ENCODE assay signal across 16 cellular contexts in the genomic region with DNA sequence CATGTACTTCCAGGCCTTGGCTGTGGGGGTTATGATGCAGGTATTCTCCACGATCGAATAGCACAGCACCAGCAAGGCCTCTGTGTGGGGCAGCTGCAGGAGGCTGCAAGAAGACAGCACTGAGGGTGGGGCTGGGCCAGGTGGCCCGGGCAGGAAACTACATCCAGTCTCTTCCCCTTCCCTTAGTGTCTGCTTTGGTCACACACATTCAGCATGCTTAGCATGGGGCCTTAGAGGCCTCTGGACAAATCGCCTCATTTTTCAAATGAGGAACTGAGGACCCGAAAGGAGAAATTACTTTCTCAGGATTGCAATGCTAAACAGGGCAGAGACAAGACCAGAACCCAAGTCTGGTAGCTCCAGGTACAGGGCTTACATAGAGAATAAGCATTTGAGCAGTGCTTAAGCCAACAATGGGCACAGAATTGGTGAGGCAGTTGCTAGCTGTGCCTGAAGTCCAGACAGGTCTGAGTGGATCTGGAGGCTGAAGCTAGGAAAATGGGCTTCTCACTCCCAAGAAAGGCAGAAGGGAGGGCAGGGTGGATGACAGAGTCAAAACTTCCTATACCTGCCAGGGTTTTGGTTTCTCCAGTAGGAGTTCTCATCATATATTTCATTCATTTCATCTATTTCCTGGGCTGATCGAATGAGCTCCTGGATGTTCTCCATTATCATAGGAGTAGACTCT. TPM values are rescaled to one million over a fixed set of nuclear protein-coding genes. Genes with fewer than 3 reads are reported as not detected.
DNase-seq lines count a peak whose midpoint lies in the region; ATAC-seq and TF ChIP-seq lines count a peak whose summit lies in the region.
"Had no signal": no experiment of that assay in that cellular context is flagged by ENCODE, and none has a peak within 500 bp of the region (broad histone marks: within the 10 kb centered on the region; RNA-seq: fewer than 3 reads in every experiment).

No MANE protein-coding gene starts in this region.

- RAD21 ChIA-PET in HCT116 (lab: Charles Lee; ENCODE audit: low non-redundant PET in 1 of 2, low total read pairs in 2 of 2, uncharacterized antibody in 2 of 2, unreplicated experiment in 2 of 2): no interaction called here

- CTCF ChIA-PET in HCT116 (lab: Charles Lee): no interaction called here

- 84 to 89% methylated on average over 6 of the region's 6 CpGs for WGBS in heart right ventricle, 2 donors

- H3K36me3 Mint-ChIP-seq in T-helper 17 cell (ENCODE audit: low read depth): peaks cover 5% of the 10 kb centered on the region

- DNase-seq in HCT116 (ENCODE audit: low read depth, low spot score) (no peak), heart right ventricle (peak in 1 of 2 donors; percentile 29), sciatic nerve (ENCODE audit: low spot score) (no peak), NCI-H524 treated with DMSO at 0.1 percent for 48 hours (lab: John Stamatoyannopoulos, UW) (no peak), T-helper 17 cell (no peak)
- DNase-seq: glutamatergic neuron, NCI-H1436 treated with DMSO at 0.1 percent for 48 hours, NCI-H526, WERI-Rb-1 had no signal

- no peak overlapping the region for H3K9ac ChIP-seq in HCT116 (ENCODE audit: low read length)
- peak overlapping the region; percentile 76 for H3K9ac ChIP-seq in OCI-LY3 (ENCODE audit: low read length)

- peaks cover 6% of the 10 kb centered on the region; the same call in 1 of the 2 replicates for H3K27me3 ChIP-seq in HCT116 (ENCODE audit: insufficient read depth, low read length)
- no peaks in the 10 kb centered on the region for H3K27me3 ChIP-seq in OCI-LY3 (ENCODE audit: low read depth, low read length)
- H3K27me3 ChIP-seq in heart right ventricle: no peaks in the 10 kb centered on the region
- H3K27me3 ChIP-seq: breast epithelium, SJSA1 had no signal

- no peaks in the 10 kb centered on the region for H3K9me2 ChIP-seq in HCT116 (ENCODE audit: insufficient read depth)

- no peak overlapping the region for H3K27ac Mint-ChIP-seq in T-helper 17 cell
- H3K27ac Mint-ChIP-seq: activated naive CD4-positive, alpha-beta T cell treated with anti-CD3 and anti-CD28 coated beads, Interleukin-2, amount 50 U/mL, for 72 hours had no signal

- H3K9me3 ChIP-seq in HCT116 (ENCODE audit: control insufficient read depth in 1 of 2, insufficient read depth in 1 of 2, low read depth in 1 of 2, low read length in 2 of 2) (peaks cover 0 to 10% of the 10 kb centered on the region in 2 experiments; a peak in 1 of 4 replicates), OCI-LY3 (ENCODE audit: insufficient read depth, low read length) (no peaks in the 10 kb centered on the region), heart right ventricle (peaks cover 0 to 15% (median 0%) of the 10 kb centered on the region in 11 donors), T-helper 17 cell (ENCODE audit: control insufficient read depth, low read length, poor library complexity, severe bottlenecking) (no peaks in the 10 kb centered on the region)
- H3K9me3 ChIP-seq: breast epithelium, SJSA1 had no signal

- H3K4me1 ChIP-seq in HCT116 (ENCODE audit: control insufficient read depth in 1 of 2, insufficient read depth in 2 of 2, low read length in 2 of 2): no peaks in the 10 kb centered on the region
- H3K4me1 ChIP-seq in OCI-LY3 (ENCODE audit: low read length): peaks cover 44% of the 10 kb centered on the region
- peaks cover 0 to 47% (median 9%) of the 10 kb centered on the region in 9 donors for H3K4me1 ChIP-seq in heart right ventricle
- H3K4me1 ChIP-seq: breast epithelium, SJSA1 had no signal

- H3K79me2 ChIP-seq in HCT116 (ENCODE audit: insufficient read depth, low read length) (no peaks in the 10 kb centered on the region), OCI-LY3 (ENCODE audit: low read length) (no peaks in the 10 kb centered on the region)

- BruUV-seq in HCT116 (replicated peaks; lab: Mats Ljungman, UMichigan): no TSS peak

- no peaks in the 10 kb centered on the region for H4K20me1 ChIP-seq in HCT116 (ENCODE audit: insufficient read depth)
- H4K20me1 ChIP-seq in OCI-LY3 (ENCODE audit: insufficient read depth, low read length): no peaks in the 10 kb centered on the region

- H2AFZ ChIP-seq in HCT116 (ENCODE audit: low read depth, low read length, poor library complexity, severe bottlenecking): no peak overlapping the region
- no peak overlapping the region for H2AFZ ChIP-seq in OCI-LY3 (ENCODE audit: low read depth, low read length)

- intact Hi-C loops in HCT116 (cut with micrococcal nuclease) (no loop called here), heart right ventricle (cut with DNase I) (no loop called here), sciatic nerve (cut with DNase I) (no loop called here)

- TF ChIP-seq CTCF in HCT116 (IDR thresholded peaks at IDR 0.05 in 2 of 3, conservative IDR thresholded peaks at IDR 0.05 in 1 of 3; ENCODE audit: borderline replicate concordance in 1 of 3, insufficient read depth in 1 of 3, low read depth in 2 of 3, low read length in 2 of 3): no peak
- TF ChIP-seq CTCF in OCI-LY3 (IDR thresholded peaks at IDR 0.05; ENCODE audit: low read depth, low read length): no peak
- no peak for TF ChIP-seq CTCF in heart right ventricle (IDR thresholded peaks at IDR 0.05)

- H3K27me3 Mint-ChIP-seq in T-helper 17 cell: peaks cover 13% of the 10 kb centered on the region

- no peak for TF ChIP-seq RAD21 in HCT116 (IDR thresholded peaks at IDR 0.05; ENCODE audit: low read depth)

- ATAC-seq in HCT116 (no peak), heart right ventricle (peak in 5 of 8 donors; percentile 13 to 38 (median 19)), sciatic nerve (peak; percentile 58), T-helper 17 cell (no peak), HG03045 (IDR thresholded peaks at IDR 0.05; ENCODE audit: unreplicated experiment) (no peak), GM21825 (IDR thresholded peaks at IDR 0.05; ENCODE audit: unreplicated experiment) (no peak)
- ATAC-seq: activated naive CD4-positive, alpha-beta T cell treated with anti-CD3 and anti-CD28 coated beads, Interleukin-2, amount 50 U/mL, for 72 hours had no signal

- POLR2A ChIA-PET in HCT116 (lab: Charles Lee): no interaction called here

- peaks cover 12% of the 10 kb centered on the region for H3K4me1 Mint-ChIP-seq in T-helper 17 cell

- H3K4me2 ChIP-seq in HCT116 (ENCODE audit: low read length) (no peak overlapping the region), OCI-LY3 (ENCODE audit: low read length) (peak overlapping the region; percentile 86)

- no peak overlapping the region for H3K27ac ChIP-seq in HCT116 (ENCODE audit: low read depth, low read length)
- peak overlapping the region; percentile 96 for H3K27ac ChIP-seq in OCI-LY3 (ENCODE audit: low read length)
- peak overlapping the region in 4 of 10 donors; percentile 9 to 84 (median 50) for H3K27ac ChIP-seq in heart right ventricle
- H3K27ac ChIP-seq: breast epithelium, SJSA1, WERI-Rb-1 had no signal

- H3K4me3 Mint-ChIP-seq in T-helper 17 cell: no peak overlapping the region

- H3K4me3 ChIP-seq in HCT116 (replicated peaks in 1 of 2; ENCODE audit: low read depth in 1 of 2, low read length in 2 of 2) (no peak overlapping the region), OCI-LY3 (ENCODE audit: low read length) (peak overlapping the region; percentile 70), heart right ventricle (no peak overlapping the region)
- H3K4me3 ChIP-seq: breast epithelium, SJSA1 had no signal

- no peak for TF ChIP-seq POLR2A in HCT116 (IDR thresholded peaks at IDR 0.05; ENCODE audit: borderline replicate concordance, extremely low read depth, insufficient read depth, insufficient read length)

- H3K36me3 ChIP-seq in HCT116 (ENCODE audit: control insufficient read depth in 1 of 2, insufficient read depth in 2 of 2, low read length in 2 of 2) (no peaks in the 10 kb centered on the region), OCI-LY3 (replicated peaks; ENCODE audit: low read depth, low read length) (no peaks in the 10 kb centered on the region), heart right ventricle (peaks cover 0 to 10% (median 5%) of the 10 kb centered on the region in 9 donors)
- H3K36me3 ChIP-seq: breast epithelium, SJSA1 had no signal

TF ChIP-seq in HCT116, 20 proteins besides CTCF, POLR2A, EP300 and RAD21 (continues in another document):
- no peak for TF ChIP-seq SP1 (IDR thresholded peaks at IDR 0.05; ENCODE audit: low read depth)
- no peak for TF ChIP-seq ELF1 (IDR thresholded peaks at IDR 0.05; ENCODE audit: borderline replicate concordance, low read depth)

RNA-seq across cellular contexts. Expression of a gene that starts 3.5 kb away (rescaled TPM):
- total RNA-seq in HCT116 (2021; ENCODE audit: unreplicated experiment) (1.0 TPM), heart right ventricle (1 to 10 TPM in 4 of 10 donors, under 1 TPM in 5, not detected in 1; 0.25 to 4.1 (median 0.79) TPM), sciatic nerve (1.9 TPM), T-helper 17 cell (10 to 100 TPM in 1 of 2 donors, 1 to 10 TPM in 1; 3.4 to 90.0 TPM)
- polyA plus RNA-seq in HCT116 (2012): 0.98 and 1.4 TPM in 2 replicates
- under 1 TPM; 0.29 to 0.43 TPM for polyA plus RNA-seq in heart right ventricle
- total RNA-seq: Daoy, SJSA1 had no signal

RNA-seq across cellular contexts. Expression of a gene that starts 8.0 kb away (rescaled TPM):
- total RNA-seq in HCT116 (2021; ENCODE audit: unreplicated experiment) (5.2 TPM), heart right ventricle (10 to 100 TPM in 1 of 10 donors, 1 to 10 TPM in 9; 2.1 to 10.0 (median 4.4) TPM), sciatic nerve (2.9 TPM), T-helper 17 cell (1 to 10 TPM; 2.9 to 8.1 TPM)
- 5.4 and 6.1 TPM in 2 replicates for polyA plus RNA-seq in HCT116 (2012)
- polyA plus RNA-seq in heart right ventricle: 1 to 10 TPM; 1.7 to 4.4 TPM
- total RNA-seq: Daoy, SJSA1 had no signal

RNA-seq across cellular contexts. Expression of a gene that starts 19.2 kb away (rescaled TPM):
- total RNA-seq in HCT116 (2021; ENCODE audit: unreplicated experiment): 17.9 TPM
- 9.8 and 16.9 TPM in 2 replicates for polyA plus RNA-seq in HCT116 (2012)
- total RNA-seq in heart right ventricle: 10 to 100 TPM; 17.7 to 32.5 (median 22.6) TPM
- 10 to 100 TPM; 20.0 to 25.5 TPM for polyA plus RNA-seq in heart right ventricle
- total RNA-seq in sciatic nerve: 42.1 TPM
- total RNA-seq in T-helper 17 cell: 10 to 100 TPM; 28.1 to 29.3 TPM

RNA-seq across cellular contexts. Expression of a gene that starts 36.5 kb away (rescaled TPM):
- total RNA-seq in HCT116 (2021; ENCODE audit: unreplicated experiment): 342 TPM
- 163 and 189 TPM in 2 replicates for polyA plus RNA-seq in HCT116 (2012)
- total RNA-seq in heart right ventricle: 100 to 1,000 TPM; 125 to 201 (median 153) TPM
- polyA plus RNA-seq in heart right ventricle: 100 to 1,000 TPM; 129 to 265 TPM
- total RNA-seq in sciatic nerve: 245 TPM
- total RNA-seq in T-helper 17 cell: 100 to 1,000 TPM; 461 to 574 TPM

RNA-seq across cellular contexts. Expression of a gene that starts 45.5 kb away (rescaled TPM):
- total RNA-seq in HCT116 (2021; ENCODE audit: unreplicated experiment): 73.4 TPM
- 70.4 and 70.7 TPM in 2 replicates for polyA plus RNA-seq in HCT116 (2012)
- total RNA-seq in heart right ventricle: 10 to 100 TPM; 25.1 to 36.0 (median 29.0) TPM
- 10 to 100 TPM; 17.6 to 23.7 TPM for polyA plus RNA-seq in heart right ventricle
- total RNA-seq in sciatic nerve: 52.7 TPM
- total RNA-seq in T-helper 17 cell: 10 to 100 TPM; 62.9 to 66.3 TPM

Comparison
In these comparisons a context has a peak if more than half of its experiments do, and no peak if none do; other contexts are left out.
1. ATAC-seq: peak in heart right ventricle (5 of 8) and sciatic nerve (single experiment); none in HCT116 (single experiment), T-helper 17 cell (single experiment), HG03045 (single experiment) and GM21825 (single experiment).